ENCODE assay signal across 2 cellular contexts in the genomic region with DNA sequence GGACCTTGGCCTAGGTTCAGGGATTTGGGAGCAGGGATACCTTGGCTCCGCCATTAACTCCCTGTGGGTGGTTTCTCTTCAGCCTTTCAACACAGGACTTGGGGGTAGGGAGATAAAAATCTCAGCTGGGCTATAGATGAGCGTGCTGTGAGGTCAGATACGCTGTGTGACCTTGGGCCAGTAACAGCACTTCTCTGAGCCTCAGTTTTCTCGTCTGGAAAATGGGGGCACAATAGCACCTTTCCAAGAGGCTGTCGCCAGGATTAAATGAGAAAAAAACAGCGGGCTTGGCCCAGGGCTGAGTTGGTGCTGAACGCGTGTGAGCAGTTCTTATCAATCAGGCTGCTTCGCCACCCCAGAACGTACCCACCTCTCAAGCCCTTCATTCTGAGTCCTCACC.
A peak's percentile ranks its signal among the peaks of the same experiment; 100 is the strongest.
TF ChIP-seq lines count a peak whose summit lies in the region.

No MANE protein-coding gene starts in this region.

TF ChIP-seq in HepG2, 621 proteins besides CTCF, POLR2A, EP300 and RAD21:
- peak; percentile 71 for TF ChIP-seq ZNF629 (CRISPR knock-in tag; conservative IDR thresholded peaks at IDR 0.05)
- TF ChIP-seq, protein P1, sequence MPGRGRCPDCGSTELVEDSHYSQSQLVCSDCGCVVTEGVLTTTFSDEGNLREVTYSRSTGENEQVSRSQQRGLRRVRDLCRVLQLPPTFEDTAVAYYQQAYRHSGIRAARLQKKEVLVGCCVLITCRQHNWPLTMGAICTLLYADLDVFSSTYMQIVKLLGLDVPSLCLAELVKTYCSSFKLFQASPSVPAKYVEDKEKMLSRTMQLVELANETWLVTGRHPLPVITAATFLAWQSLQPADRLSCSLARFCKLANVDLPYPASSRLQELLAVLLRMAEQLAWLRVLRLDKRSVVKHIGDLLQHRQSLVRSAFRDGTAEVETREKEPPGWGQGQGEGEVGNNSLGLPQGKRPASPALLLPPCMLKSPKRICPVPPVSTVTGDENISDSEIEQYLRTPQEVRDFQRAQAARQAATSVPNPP (CRISPR knock-in tag; IDR thresholded peaks at IDR 0.05), result no peak

TF ChIP-seq in H1, 55 proteins besides CTCF, POLR2A, EP300 and RAD21:
- TF ChIP-seq SIRT6 (IDR thresholded peaks at IDR 0.05; ENCODE audit: low read length), result no peak
- 0 out of 2 replicates have a peak, but pooled peaks have one; percentile 50 for TF ChIP-seq KDM1A (IDR thresholded peaks at IDR 0.05; ENCODE audit: borderline replicate concordance, low read length)
- no peak for TF ChIP-seq CREB1 (IDR thresholded peaks at IDR 0.05)
- TF ChIP-seq CEBPB (IDR thresholded peaks at IDR 0.05; ENCODE audit: low read depth, low read length), result no peak
- TF ChIP-seq BACH1 (IDR thresholded peaks at IDR 0.05; ENCODE audit: low read length), result no peak
- no peak for TF ChIP-seq TEAD4 (IDR thresholded peaks at IDR 0.05; ENCODE audit: low read depth, low read length)
TF ChIP-seq in H1: peak in this region for 1.
